Comparison of ENCODE assay signal across 32 cellular contexts in the genomic region with DNA sequence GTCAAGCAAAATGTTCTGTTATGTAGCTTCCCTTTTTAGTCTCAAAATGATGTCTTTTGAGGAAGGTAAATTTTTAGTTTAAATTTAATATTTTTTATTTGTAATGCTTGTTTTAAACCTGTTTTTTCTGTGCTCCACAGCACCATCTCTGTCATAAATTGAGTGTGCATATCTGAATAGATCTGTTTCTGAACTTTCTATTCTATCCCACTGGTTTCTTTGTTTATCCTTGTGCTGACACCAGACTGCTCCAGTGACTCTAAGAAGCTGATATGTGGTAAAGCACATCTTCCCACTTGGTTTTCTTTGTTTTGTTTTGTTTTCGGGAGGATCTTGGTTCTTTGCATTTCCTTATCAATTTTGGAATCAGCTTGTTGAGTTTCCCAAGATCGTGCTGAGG. TPM values are rescaled to one million over a fixed set of nuclear protein-coding genes. Genes with fewer than 3 reads are reported as not detected.
DNase-seq lines count a peak whose midpoint lies in the region; ATAC-seq and TF ChIP-seq lines count a peak whose summit lies in the region.
"Had no signal": no experiment of that assay in that cellular context is flagged by ENCODE, and none has a peak within 500 bp of the region (broad histone marks: within the 10 kb centered on the region; RNA-seq: fewer than 3 reads in every experiment).

No MANE protein-coding gene starts in this region.

- no peak for TF ChIP-seq POLR2A in testis (IDR thresholded peaks at IDR 0.05)

- WGBS in testis, 2 donors = 74 to 80% methylated on average over 2 of the region's 2 CpGs

- H3K79me2 ChIP-seq in OCI-LY7 (ENCODE audit: insufficient read depth, low read depth, low read length) = no peaks in the 10 kb centered on the region

- no peaks in the 10 kb centered on the region for H3K9me2 ChIP-seq in OCI-LY7 (ENCODE audit: insufficient read depth, low read length)

- H3K9me3 Mint-ChIP-seq in activated CD4-positive, alpha-beta T cell treated with anti-CD3 and anti-CD28 coated beads, Interleukin-2, amount 10 ng/mL, durations not matched to agents 24 days and 14 days = peaks cover 3% of the 10 kb centered on the region
- no peaks in the 10 kb centered on the region for H3K9me3 Mint-ChIP-seq in osteocyte (ENCODE audit: unreplicated experiment)
- H3K9me3 Mint-ChIP-seq: immature natural killer cell; T-helper 1 cell treated with Interleukin-12 subunit alpha and Interleukin-12 subunit beta and Interleukin-4 antibody, amounts not matched to agents 30 μg/mL and 1 μg/mL, for 36 hours had no signal

- no peaks in the 10 kb centered on the region for H4K20me1 ChIP-seq in OCI-LY7 (ENCODE audit: insufficient read depth, low read length)

- H3K27ac ChIP-seq in OCI-LY7 (ENCODE audit: low read depth, low read length, poor library complexity, severe bottlenecking) = no peak overlapping the region
- no peak overlapping the region for H3K27ac ChIP-seq in testis
- no peak overlapping the region for H3K27ac ChIP-seq in left ventricle myocardium inferior (replicated peaks)
- H3K27ac ChIP-seq: breast epithelium, colonic mucosa, SJSA1, tibial artery had no signal

- H3K4me2 ChIP-seq in OCI-LY7 (ENCODE audit: low read length) = no peak overlapping the region
- H3K4me2 ChIP-seq: A549 had no signal

- H3K27me3 ChIP-seq in adipocyte (replicated peaks; ENCODE audit: control insufficient read depth, insufficient read depth, low read length) = no peaks in the 10 kb centered on the region
- H3K27me3 ChIP-seq in testis = no peaks in the 10 kb centered on the region
- H3K27me3 ChIP-seq in left ventricle myocardium inferior (ENCODE audit: low read depth) = no peaks in the 10 kb centered on the region
- H3K27me3 ChIP-seq: breast epithelium, colonic mucosa, MG63, SJSA1, tibial artery had no signal

- H2AFZ ChIP-seq in OCI-LY7 (ENCODE audit: low read length) = no peak overlapping the region

- CTCF ChIA-PET in OCI-LY7 (lab: Charles Lee; ENCODE audit: unreplicated experiment) = interaction anchor here (1.3 kb wide), 1 partner anchor 10 kb away, joined by 3 read pairs; no protein-coding TSS in a partner anchor

- intact Hi-C loops in activated CD4-positive, alpha-beta T cell treated with anti-CD3 and anti-CD28 coated beads, Interleukin-2, amount 10 ng/mL, durations not matched to agents 24 days and 14 days (cut with micrococcal nuclease) = loop anchor here (1.0 kb wide), 2 partner anchors 8 to 24 kb away; no protein-coding TSS in a partner anchor
- intact Hi-C loops in OCI-LY7 (cut with micrococcal nuclease; ENCODE audit: unreplicated experiment) (no loop called here), testis (cut with DNase I; ENCODE audit: low total_unique reads) (no loop called here), left ventricle myocardium inferior (cut with micrococcal nuclease) (loop anchor here (10.0 kb wide), 1 partner anchor 48 kb away; the partner anchor contains the start of gene UBLCP1)

- H3K9ac ChIP-seq in adipocyte (ENCODE audit: low read length) = no peak overlapping the region

- peaks cover 17% of the 10 kb centered on the region for H3K4me1 Mint-ChIP-seq in activated CD4-positive, alpha-beta T cell treated with anti-CD3 and anti-CD28 coated beads, Interleukin-2, amount 10 ng/mL, durations not matched to agents 24 days and 14 days
- H3K4me1 Mint-ChIP-seq in osteocyte (ENCODE audit: unreplicated experiment) = peaks cover 11% of the 10 kb centered on the region

- POLR2A ChIA-PET in OCI-LY7 (lab: Charles Lee) = interaction anchor here (0.6 to 1.0 kb wide), 4 partner anchors 24 to 1111 kb away, joined by 3 to 6 read pairs (median 4); no protein-coding TSS in a partner anchor

- ATAC-seq in GM19455 (IDR thresholded peaks at IDR 0.05; ENCODE audit: unreplicated experiment) = no peak
- ATAC-seq: activated CD4-positive, CD25-positive, alpha-beta regulatory T cell treated with anti-CD3 and anti-CD28 coated beads, Interleukin-2, amount 50 U/mL, for 24 hours had no signal

- H3K9me3 ChIP-seq in OCI-LY7 (ENCODE audit: low read length) = no peaks in the 10 kb centered on the region
- no peaks in the 10 kb centered on the region for H3K9me3 ChIP-seq in adipocyte (ENCODE audit: control insufficient read depth, low read length)
- H3K9me3 ChIP-seq in testis = no peaks in the 10 kb centered on the region
- no peaks in the 10 kb centered on the region for H3K9me3 ChIP-seq in left ventricle myocardium inferior (replicated peaks)
- H3K9me3 ChIP-seq: A549, breast epithelium, colonic mucosa, MG63, SJSA1, tibial artery had no signal

- H3K36me3 Mint-ChIP-seq in activated CD4-positive, alpha-beta T cell treated with anti-CD3 and anti-CD28 coated beads, Interleukin-2, amount 10 ng/mL, durations not matched to agents 24 days and 14 days (ENCODE audit: low read depth) = no peaks in the 10 kb centered on the region
- no peaks in the 10 kb centered on the region for H3K36me3 Mint-ChIP-seq in osteocyte (ENCODE audit: unreplicated experiment)
- H3K36me3 Mint-ChIP-seq: activated naive CD8-positive, alpha-beta T cell; CD4-positive, alpha-beta memory T cell; immature natural killer cell had no signal

- peak overlapping the region; percentile 71 for H3K27ac Mint-ChIP-seq in activated CD4-positive, alpha-beta T cell treated with anti-CD3 and anti-CD28 coated beads, Interleukin-2, amount 10 ng/mL, durations not matched to agents 24 days and 14 days
- no peak overlapping the region for H3K27ac Mint-ChIP-seq in osteocyte (ENCODE audit: unreplicated experiment)
- H3K27ac Mint-ChIP-seq: activated CD8-positive, alpha-beta T cell treated with anti-CD3 and anti-CD28 coated beads for 36 hours; activated naive CD8-positive, alpha-beta T cell; immature natural killer cell; T-helper 1 cell treated with Interleukin-12 subunit alpha and Interleukin-12 subunit beta and Interleukin-4 antibody, amounts not matched to agents 30 μg/mL and 1 μg/mL, for 36 hours had no signal

- H3K4me3 ChIP-seq in OCI-LY7 (ENCODE audit: low read depth, low read length, poor library complexity, severe bottlenecking) = no peak overlapping the region
- no peak overlapping the region for H3K4me3 ChIP-seq in adipocyte (ENCODE audit: low read length)
- H3K4me3 ChIP-seq in testis = no peak overlapping the region
- H3K4me3 ChIP-seq in left ventricle myocardium inferior = no peak overlapping the region
- H3K4me3 ChIP-seq: A549, breast epithelium, colonic mucosa, MG63, SJSA1, tibial artery had no signal

- BruUV-seq in OCI-LY7 (replicated peaks; lab: Mats Ljungman, UMichigan) = no TSS peak

- peak overlapping the region; percentile 15 for H3K4me3 Mint-ChIP-seq in activated CD4-positive, alpha-beta T cell treated with anti-CD3 and anti-CD28 coated beads, Interleukin-2, amount 10 ng/mL, durations not matched to agents 24 days and 14 days
- H3K4me3 Mint-ChIP-seq in osteocyte (ENCODE audit: unreplicated experiment) = no peak overlapping the region
- H3K4me3 Mint-ChIP-seq: activated CD8-positive, alpha-beta T cell treated with anti-CD3 and anti-CD28 coated beads for 36 hours; activated naive CD8-positive, alpha-beta T cell; immature natural killer cell; T-helper 1 cell treated with Interleukin-12 subunit alpha and Interleukin-12 subunit beta and Interleukin-4 antibody, amounts not matched to agents 30 μg/mL and 1 μg/mL, for 36 hours had no signal

- H3K27me3 Mint-ChIP-seq in activated CD4-positive, alpha-beta T cell treated with anti-CD3 and anti-CD28 coated beads, Interleukin-2, amount 10 ng/mL, durations not matched to agents 24 days and 14 days = peaks cover 2% of the 10 kb centered on the region
- H3K27me3 Mint-ChIP-seq in osteocyte (ENCODE audit: unreplicated experiment) = no peaks in the 10 kb centered on the region
- H3K27me3 Mint-ChIP-seq: activated CD8-positive, alpha-beta T cell treated with anti-CD3 and anti-CD28 coated beads for 36 hours; activated naive CD8-positive, alpha-beta T cell had no signal

- DNase-seq in activated CD4-positive, alpha-beta T cell treated with anti-CD3 and anti-CD28 coated beads, Interleukin-2, amount 10 ng/mL, durations not matched to agents 24 days and 14 days = no peak
- DNase-seq in activated CD4-positive, alpha-beta T cell treated with anti-CD3 and anti-CD28 coated beads for 4 hours = no peak
- DNase-seq in OCI-LY7 (ENCODE audit: low spot score) (no peak), adipocyte (ENCODE audit: low read depth) (peak; percentile 31), osteocyte (ENCODE audit: extremely low spot score, unreplicated experiment) (no peak), testis (no peak), left ventricle myocardium inferior (no peak)
- DNase-seq: activated CD8-positive, alpha-beta memory T cell treated with anti-CD3 and anti-CD28 coated beads, Interleukin-2, amount 50 U/mL, for 48 hours; activated CD8-positive, alpha-beta T cell treated with anti-CD3 and anti-CD28 coated beads for 36 hours; activated effector memory CD4-positive, alpha-beta T cell treated with Interleukin-2 at 50 U/mL for 16 hours; anterior cingulate cortex; CD4-positive, alpha-beta memory T cell; colonic mucosa; effector CD8-positive, alpha-beta T cell; immature natural killer cell; KBM-7; MG63; NCI-H1417 treated with DMSO at 0.1 percent for 48 hours; NCI-H2029 treated with DMSO at 0.1 percent for 48 hours; NCI-H2227 treated with DMSO at 0.1 percent for 48 hours; NCI-H69; occipital lobe; RPMI8226; stimulated activated CD4-positive, alpha-beta T cell treated with anti-CD3 and anti-CD28 coated beads, Interleukin-4, amount 100 ng/mL, for 24 hours; tibial artery had no signal

- H3K4me1 ChIP-seq in OCI-LY7 (ENCODE audit: insufficient read depth, low read length, poor library complexity, severe bottlenecking) (peaks cover 6% of the 10 kb centered on the region), adipocyte (ENCODE audit: control insufficient read depth, insufficient read depth, low read length) (peaks cover 7% of the 10 kb centered on the region), testis (no peaks in the 10 kb centered on the region), left ventricle myocardium inferior (no peaks in the 10 kb centered on the region)
- H3K4me1 ChIP-seq: colonic mucosa, tibial artery had no signal

- H3K36me3 ChIP-seq in OCI-LY7 (ENCODE audit: insufficient read depth, low read length) (no peaks in the 10 kb centered on the region), adipocyte (ENCODE audit: control insufficient read depth, insufficient read depth, low read length, severe bottlenecking) (no peaks in the 10 kb centered on the region), testis (ENCODE audit: low read depth, missing control alignments) (no peaks in the 10 kb centered on the region), left ventricle myocardium inferior (no peaks in the 10 kb centered on the region)
- H3K36me3 ChIP-seq: breast epithelium, colonic mucosa, MG63, SJSA1, tibial artery had no signal

- TF ChIP-seq CTCF in OCI-LY7 (conservative IDR thresholded peaks at IDR 0.05; ENCODE audit: low read length) = 0 out of 2 replicates have a peak, but pooled peaks have one; percentile 19
- peak; percentile 16 for TF ChIP-seq CTCF in osteocyte (IDR thresholded peaks at IDR 0.05)
- TF ChIP-seq CTCF in testis (IDR thresholded peaks at IDR 0.05) = no peak
- no peak for TF ChIP-seq CTCF in left ventricle myocardium inferior (IDR thresholded peaks at IDR 0.05; ENCODE audit: borderline replicate concordance)

RNA-seq across cellular contexts. Expression of gene RNF145, which starts 7.1 kb away (rescaled TPM):
- total RNA-seq in activated CD4-positive, alpha-beta T cell treated with anti-CD3 and anti-CD28 coated beads, Interleukin-2, amount 10 ng/mL, durations not matched to agents 24 days and 14 days = 141 and 149 TPM in 2 replicates
- 18.6 and 18.9 TPM in 2 replicates for total RNA-seq in OCI-LY7 (2014; rRNA removed; shearing (Covaris generic))
- total RNA-seq in OCI-LY7 (2022) (32.0 and 34.9 TPM in 2 replicates), osteocyte (93.4 and 99.8 TPM in 2 replicates), testis (10 to 100 TPM; 39.5 to 40.4 TPM), left ventricle myocardium inferior (18.0 TPM)
- 30.0 TPM for polyA plus RNA-seq in testis (ENCODE audit: insufficient read depth, low read depth, low replicate concordance)

RNA-seq across cellular contexts. Expression of gene UBLCP1, which starts 46.6 kb away (rescaled TPM):
- total RNA-seq in activated CD4-positive, alpha-beta T cell treated with anti-CD3 and anti-CD28 coated beads, Interleukin-2, amount 10 ng/mL, durations not matched to agents 24 days and 14 days = 30.2 and 31.2 TPM in 2 replicates
- total RNA-seq in OCI-LY7 (2014; rRNA removed; shearing (Covaris generic)) = 7.7 and 11.3 TPM in 2 replicates
- total RNA-seq in OCI-LY7 (2022) (24.9 and 29.8 TPM in 2 replicates), osteocyte (33.8 and 35.7 TPM in 2 replicates), testis (10 to 100 TPM; 29.6 to 39.1 TPM), left ventricle myocardium inferior (15.9 TPM)
- 31.2 TPM for polyA plus RNA-seq in testis (ENCODE audit: insufficient read depth, low read depth, low replicate concordance)

Comparison
In these comparisons a context has a peak if more than half of its experiments do, and no peak if none do; other contexts are left out.
1. CTCF ChIP-seq: peak in OCI-LY7 (single experiment) and osteocyte (single experiment); none in testis (0 of 3) and left ventricle myocardium inferior (single experiment).
2. intact Hi-C loops: an anchor here in activated CD4-positive, alpha-beta T cell treated with anti-CD3 and anti-CD28 coated beads, Interleukin-2, amount 10 ng/mL, durations not matched to agents 24 days and 14 days (1.0 kb wide) and left ventricle myocardium inferior (10.0 kb wide); none called in OCI-LY7 and testis.